ENCODE assay signal across 19 cellular contexts in genomic region chr20:51091564-51092195, GRCh38.
DNase-seq lines count a peak whose midpoint lies in the region; ATAC-seq, FAIRE-seq and TF ChIP-seq lines count a peak whose summit lies in the region.
"Had no signal": no experiment of that assay in that cellular context is flagged by ENCODE, and none has a peak within 500 bp of the region (broad histone marks: within the 10 kb centered on the region; RNA-seq: fewer than 3 reads in every experiment).

No MANE protein-coding gene starts in this region.

- no peak overlapping the region for H2AK9ac ChIP-seq in IMR-90 (replicated peaks; ENCODE audit: low read depth, low read length, poor library complexity)

- H4K20me1 ChIP-seq in IMR-90 (ENCODE audit: insufficient read depth, low read length), result 0 out of 2 replicates have a peak, but pooled peaks cover 2% of the 10 kb centered on the region
- no peaks in the 10 kb centered on the region for H4K20me1 ChIP-seq in H1 (replicated peaks in 1 of 2; ENCODE audit: control insufficient read depth in 1 of 2, insufficient read depth in 2 of 2, low read length in 2 of 2)
- no peaks in the 10 kb centered on the region for H4K20me1 ChIP-seq in osteoblast (ENCODE audit: insufficient read depth, low read length)

- H3K4me2 ChIP-seq in IMR-90 (ENCODE audit: low read depth, low read length) (no peak overlapping the region), H1 (ENCODE audit: insufficient read depth in 1 of 2, low read depth in 2 of 2, low read length in 2 of 2) (peak overlapping the region; percentile 55 to 73), osteoblast (ENCODE audit: insufficient read depth, low read length) (peak overlapping the region; percentile 9)

- H2AK5ac ChIP-seq in IMR-90 (ENCODE audit: low read depth, low read length) (no peak overlapping the region), H1 (ENCODE audit: low read depth, low read length) (no peak overlapping the region)

- H3K4me1 ChIP-seq in IMR-90 (ENCODE audit: control insufficient read depth, insufficient read depth, low read length), result no peaks in the 10 kb centered on the region
- H3K4me1 ChIP-seq in H1 (replicated peaks in 1 of 4; ENCODE audit: control insufficient read depth in 3 of 4, insufficient read depth in 4 of 4, low read length in 3 of 4), result peaks cover 6 to 13% (median 9%) of the 10 kb centered on the region in 4 experiments; a peak in 6 of 7 replicates
- H3K4me1 ChIP-seq in osteoblast (ENCODE audit: insufficient read depth, low read length), result no peaks in the 10 kb centered on the region
- H3K4me1 ChIP-seq in CD4-positive, alpha-beta memory T cell (ENCODE audit: insufficient read depth, low read length), result peaks cover 9% of the 10 kb centered on the region

- H3K4me1 Mint-ChIP-seq in CD4-positive, alpha-beta memory T cell, result peaks cover 2 to 4% (median 3%) of the 10 kb centered on the region in 4 donors

- H3K9me3 ChIP-seq in IMR-90 (ENCODE audit: control insufficient read depth, insufficient read depth, low read length) (peaks cover 3% of the 10 kb centered on the region; the same call in 1 of the 2 replicates), H1 (ENCODE audit: insufficient read depth in 2 of 2, low read depth in 1 of 2, low read length in 1 of 2) (no peaks in the 10 kb centered on the region), osteoblast (ENCODE audit: low read depth, low read length) (peaks cover 2% of the 10 kb centered on the region)
- H3K9me3 ChIP-seq in CD4-positive, alpha-beta memory T cell (ENCODE audit: control insufficient read depth in 1 of 2, low read length in 2 of 2), result no peaks in the 10 kb centered on the region
- H3K9me3 ChIP-seq: mucosa of descending colon, Peyer's patch, tibial nerve had no signal

- no peaks in the 10 kb centered on the region for H3K79me1 ChIP-seq in IMR-90 (ENCODE audit: low read depth in 1 of 2, low read length in 2 of 2)
- no peaks in the 10 kb centered on the region for H3K79me1 ChIP-seq in H1 (ENCODE audit: low read depth, low read length)

- no TSS peak for BruUV-seq in IMR-90 (replicated peaks; lab: Mats Ljungman, UMichigan)

- H3K27me3 Mint-ChIP-seq in CD4-positive, alpha-beta memory T cell, result peaks cover 36 to 40% of the 10 kb centered on the region in 2 donors

- TF ChIP-seq RAD21 in IMR-90 (IDR thresholded peaks at IDR 0.05; ENCODE audit: low read length) (no peak), H1 (IDR thresholded peaks at IDR 0.05 in 1 of 2, conservative IDR thresholded peaks at IDR 0.05 in 1 of 2; ENCODE audit: low read depth in 2 of 2, low read length in 2 of 2) (peak in 1 of 2 experiments; percentile 17; a peak in 1 of 4 replicates)

- H4K5ac ChIP-seq in IMR-90 (ENCODE audit: low read depth, low read length) (no peak overlapping the region), H1 (ENCODE audit: insufficient read length, low read depth, low read length) (no peak overlapping the region)

- no peak overlapping the region for H3K4me3 ChIP-seq in IMR-90 (ENCODE audit: insufficient read depth, low read depth, low read length)
- H3K4me3 ChIP-seq in H1 (ENCODE audit: extremely low read depth in 1 of 4, insufficient read depth in 2 of 4, low read depth in 3 of 4, low read length in 4 of 4), result peak overlapping the region in 2 of 4 experiments; percentile 17 to 42; a peak in 3 of 8 replicates
- no peak overlapping the region for H3K4me3 ChIP-seq in osteoblast (ENCODE audit: insufficient read depth, low read length)
- no peak overlapping the region for H3K4me3 ChIP-seq in CD4-positive, alpha-beta memory T cell (ENCODE audit: low read length in 2 of 2)
- H3K4me3 ChIP-seq: mucosa of descending colon, Peyer's patch, tibial nerve had no signal

- H3K56ac ChIP-seq in IMR-90 (ENCODE audit: extremely low read depth, insufficient read depth, low read length) (no peak overlapping the region), H1 (replicated peaks; ENCODE audit: insufficient read length, low read depth, low read length) (no peak overlapping the region)

- H3K27ac ChIP-seq in IMR-90 (ENCODE audit: insufficient read depth, low read length) (no peak overlapping the region), H1 (ENCODE audit: low read depth, low read length) (no peak overlapping the region), osteoblast (ENCODE audit: low read depth, low read length) (no peak overlapping the region)
- H3K27ac ChIP-seq in CD4-positive, alpha-beta memory T cell (ENCODE audit: low read depth, low read length), result no peak overlapping the region
- H3K27ac ChIP-seq: Peyer's patch, tibial nerve had no signal

- no peak for TF ChIP-seq CTCF in IMR-90 (conservative IDR thresholded peaks at IDR 0.05; ENCODE audit: low read depth, low read length)
- peak in 1 of 3 experiments; percentile 9; a peak in 1 of 4 replicates for TF ChIP-seq CTCF in H1 (IDR thresholded peaks at IDR 0.05; ENCODE audit: control extremely low read depth in 1 of 3, insufficient read depth in 1 of 3, low read depth in 1 of 3, low read length in 3 of 3)
- TF ChIP-seq CTCF in osteoblast (IDR thresholded peaks at IDR 0.05; ENCODE audit: extremely low read depth, low read depth, low read length), result no peak

- no peaks in the 10 kb centered on the region for H3K23me2 ChIP-seq in H1 (ENCODE audit: low read depth, low read length)

- H3K4ac ChIP-seq in IMR-90 (ENCODE audit: low read depth, low read length), result no peak overlapping the region
- no peak overlapping the region for H3K4ac ChIP-seq in H1 (replicated peaks; ENCODE audit: insufficient read length, low read depth, low read length)

- intact Hi-C loops in IMR-90 (cut with micrococcal nuclease), result no loop called here
- intact Hi-C loops in CD4-positive, alpha-beta memory T cell (cut with micrococcal nuclease), result no loop called here

- WGBS in IMR-90 (ENCODE audit: extremely low coverage in 2 of 2, insufficient read length in 1 of 2), 2 experiments, result no CpG with 5 or more reads among the region's 10 CpGs
- 41% methylated on average over 10 of the region's 10 CpGs; no CpG with 5 or more reads in 1 of the 2 experiments for WGBS in H1 (ENCODE audit: extremely low coverage in 1 of 2, insufficient coverage in 1 of 2, insufficient read length in 1 of 2, insufficient replicate concordance in 2 of 2, low coverage in 1 of 2, low lambda C conversion rate in 2 of 2, missing lambda C conversion rate in 1 of 2), 2 experiments

- H3K23ac ChIP-seq in IMR-90 (ENCODE audit: low read depth, low read length), result no peak overlapping the region
- no peak overlapping the region for H3K23ac ChIP-seq in H1 (ENCODE audit: insufficient read length)

- H2BK5ac ChIP-seq in IMR-90 (ENCODE audit: low read depth, low read length, poor library complexity, severe bottlenecking), result no peak overlapping the region
- no peak overlapping the region for H2BK5ac ChIP-seq in H1 (ENCODE audit: low read depth, low read length)

- H3K36me3 Mint-ChIP-seq in CD4-positive, alpha-beta memory T cell, result no peaks in the 10 kb centered on the region
- H3K36me3 Mint-ChIP-seq: CD8-positive, alpha-beta T cell had no signal

- H2AFZ ChIP-seq in IMR-90 (replicated peaks; ENCODE audit: low read length, poor library complexity) (no peak overlapping the region), H1 (ENCODE audit: low read length) (peak overlapping the region; percentile 60; the same call in 1 of the 2 replicates), osteoblast (ENCODE audit: low read length) (no peak overlapping the region)

- H4K91ac ChIP-seq in IMR-90 (ENCODE audit: insufficient read depth, low read depth, low read length) (no peak overlapping the region), H1 (replicated peaks; ENCODE audit: insufficient read length, low read length) (no peak overlapping the region)

- no peak overlapping the region for H2BK120ac ChIP-seq in IMR-90 (ENCODE audit: low read depth, low read length)
- no peak overlapping the region for H2BK120ac ChIP-seq in H1 (replicated peaks; ENCODE audit: low read depth, low read length)

- POLR2A ChIA-PET in IMR-90 (lab: Charles Lee; ENCODE audit: unreplicated experiment) (no interaction called here), H1 (lab: Charles Lee; ENCODE audit: partially characterized antibody) (interaction anchor here (0.8 to 1.5 kb wide), 3 partner anchors 14 to 144 kb away, joined by 3 read pairs; no protein-coding TSS in a partner anchor)
- POLR2A ChIA-PET in CD4-positive, alpha-beta memory T cell (lab: Charles Lee; ENCODE audit: partially characterized antibody), result no interaction called here

- no peak overlapping the region; the same call in 1 of the 2 replicates for H2BK12ac ChIP-seq in H1 (ENCODE audit: low read depth, low read length)

- no peak overlapping the region for H3K4me3 Mint-ChIP-seq in CD4-positive, alpha-beta memory T cell
- H3K4me3 Mint-ChIP-seq: CD8-positive, alpha-beta T cell had no signal

- H3K9ac ChIP-seq in IMR-90 (ENCODE audit: low read depth, low read length), result no peak overlapping the region
- no peak overlapping the region; a peak in 1 of 7 replicates for H3K9ac ChIP-seq in H1 (replicated peaks in 1 of 4; ENCODE audit: extremely low read depth in 1 of 4, low read depth in 3 of 4, low read length in 3 of 4)

- no peak for ATAC-seq in IMR-90 (ENCODE audit: low read depth)
- ATAC-seq: CD8-positive, alpha-beta T cell; mucosa of descending colon had no signal

- dilution Hi-C loops in IMR-90 (cut with HindIII; ENCODE audit: low sequenced_read_pairs, unreplicated experiment), result no loop called here

- H3K27me3 ChIP-seq in IMR-90 (ENCODE audit: control insufficient read depth, insufficient read depth, low read length), result peaks cover 82% of the 10 kb centered on the region
- no peaks in the 10 kb centered on the region for H3K27me3 ChIP-seq in H1 (replicated peaks in 1 of 4; ENCODE audit: control insufficient read depth in 3 of 4, extremely low read depth in 1 of 4, insufficient read depth in 3 of 4, low read length in 3 of 4)
- peaks cover 82% of the 10 kb centered on the region for H3K27me3 ChIP-seq in osteoblast (ENCODE audit: insufficient read depth, low read length)
- H3K27me3 ChIP-seq in CD4-positive, alpha-beta memory T cell (ENCODE audit: insufficient read depth, low read length), result peaks cover 25% of the 10 kb centered on the region

- no peaks in the 10 kb centered on the region for H3K36me3 ChIP-seq in IMR-90 (ENCODE audit: control insufficient read depth, insufficient read depth, low read length)
- no peaks in the 10 kb centered on the region for H3K36me3 ChIP-seq in H1 (ENCODE audit: control insufficient read depth in 2 of 4, insufficient read depth in 4 of 4, low read length in 3 of 4)
- no peaks in the 10 kb centered on the region for H3K36me3 ChIP-seq in osteoblast (ENCODE audit: insufficient read depth, low read length)
- H3K36me3 ChIP-seq in CD4-positive, alpha-beta memory T cell (ENCODE audit: insufficient read depth, low read length), result no peaks in the 10 kb centered on the region
- H3K36me3 ChIP-seq: Peyer's patch, tibial nerve had no signal

- no peak overlapping the region for H4K8ac ChIP-seq in IMR-90 (ENCODE audit: low read depth in 2 of 2, low read length in 2 of 2)
- no peak overlapping the region for H4K8ac ChIP-seq in H1 (ENCODE audit: extremely low read depth, insufficient read depth, low read length)

- H3K18ac ChIP-seq in IMR-90 (ENCODE audit: low read depth, low read length) (no peak overlapping the region), H1 (ENCODE audit: extremely low read depth, low read length) (0 out of 2 replicates have a peak overlapping the region, but pooled peaks have one; percentile 4)

- in situ Hi-C loops in IMR-90 (cut with MboI; ENCODE audit: low sequenced_read_pairs), result no loop called here

- no peaks in the 10 kb centered on the region for H3K9me3 Mint-ChIP-seq in CD4-positive, alpha-beta memory T cell
- H3K9me3 Mint-ChIP-seq: CD8-positive, alpha-beta T cell had no signal

- DNase-seq in NCI-H1417 (lab: John Stamatoyannopoulos, UW) (peak in 2 of 3 experiments; percentile 51 to 82), NCI-H1417 treated with DMSO at 0.1 percent for 48 hours (lab: John Stamatoyannopoulos, UW) (no peak), IMR-90 (no peak), H1 (ENCODE audit: low read depth in 1 of 2, low spot score in 2 of 2) (no peak), osteoblast (ENCODE audit: insufficient read length, low spot score, missing footprints) (no peak), LoVo (ENCODE audit: low spot score) (no peak), NCI-H2171 treated with DMSO at 0.1 percent for 48 hours (lab: John Stamatoyannopoulos, UW) (no peak)
- no peak for DNase-seq in CD4-positive, alpha-beta memory T cell
- DNase-seq: activated CD4-positive, CD25-positive, alpha-beta regulatory T cell treated with anti-CD3 and anti-CD28 coated beads, Interleukin-2, amount 50 U/mL, for 72 hours; CD8-positive, alpha-beta T cell; cerebellar nuclear complex; kidney; mucosa of descending colon; NCI-H1048; NCI-H446 treated with DMSO at 0.1 percent for 48 hours; Peyer's patch; stimulated activated CD4-positive, alpha-beta T cell treated with anti-CD3 and anti-CD28 coated beads, Interleukin-1b, Interleukin-23, amount 100 ng/mL, for 48 hours had no signal

- CTCF ChIA-PET in IMR-90 (lab: Yijun Ruan, JAX), result interaction anchor here (0.6 kb wide), 2 partner anchors 10 to 1211 kb away, joined by 3 to 5 read pairs; no protein-coding TSS in a partner anchor
- CTCF ChIA-PET in H1 (lab: Charles Lee; ENCODE audit: partially characterized antibody), result interaction anchor here (0.8 to 2.3 kb wide), 8 partner anchors 10 to 216 kb away, joined by 3 to 9 read pairs (median 4); no protein-coding TSS in a partner anchor
- CTCF ChIA-PET in CD4-positive, alpha-beta memory T cell (lab: Charles Lee; ENCODE audit: partially characterized antibody), result no interaction called here

- H2BK20ac ChIP-seq in IMR-90 (ENCODE audit: low read depth, low read length) (no peak overlapping the region), H1 (ENCODE audit: low read length) (no peak overlapping the region)

- no peaks in the 10 kb centered on the region for H3K9me1 ChIP-seq in IMR-90 (ENCODE audit: insufficient read depth, low read length)

- TF ChIP-seq EP300 in H1 (IDR thresholded peaks at IDR 0.05; ENCODE audit: borderline replicate concordance in 1 of 2, low read depth in 2 of 2, low read length in 2 of 2), result no peak

- H3K79me2 ChIP-seq in H1 (ENCODE audit: control insufficient read depth in 1 of 2, insufficient read depth in 2 of 2, low read length in 2 of 2) (no peaks in the 10 kb centered on the region), osteoblast (ENCODE audit: insufficient read depth, low read length) (no peaks in the 10 kb centered on the region)

- H3K27ac Mint-ChIP-seq in CD4-positive, alpha-beta memory T cell, result no peak overlapping the region
- H3K27ac Mint-ChIP-seq: CD8-positive, alpha-beta T cell had no signal

- H2BK15ac ChIP-seq in IMR-90 (ENCODE audit: low read depth, low read length) (no peak overlapping the region), H1 (ENCODE audit: low read length) (no peak overlapping the region)

- H3K14ac ChIP-seq in IMR-90 (replicated peaks; ENCODE audit: low read depth, low read length), result no peak overlapping the region
- no peak overlapping the region for H3K14ac ChIP-seq in H1 (ENCODE audit: insufficient read length)

- TF ChIP-seq POLR2A in IMR-90 (IDR thresholded peaks at IDR 0.05; ENCODE audit: low read depth, low read length), result no peak
- no peak for TF ChIP-seq POLR2A in H1 (IDR thresholded peaks at IDR 0.05; ENCODE audit: control extremely low read depth in 1 of 2, low read depth in 2 of 2, low read length in 2 of 2)

- no peak for FAIRE-seq in H1 (lab: Jason Lieb, UNC)
- FAIRE-seq: G401.6, kidney had no signal

Comparison
In these comparisons a context has a peak if more than half of its experiments do, and no peak if none do; other contexts are left out.
1. DNase-seq: peak in NCI-H1417 (2 of 3); none in NCI-H1417 treated with DMSO at 0.1 percent for 48 hours (single experiment), IMR-90 (single experiment), H1 (0 of 2), osteoblast (single experiment), CD4-positive, alpha-beta memory T cell (0 of 5), LoVo (single experiment) and NCI-H2171 treated with DMSO at 0.1 percent for 48 hours (single experiment).